27 cellular contexts compared by ENCODE assay signal in genomic region chr1:62107923-62108322, GRCh38.
"Had no signal": no experiment of that assay in that cellular context is flagged by ENCODE, and none has a peak within 500 bp of the region (broad histone marks: within the 10 kb centered on the region; RNA-seq: fewer than 3 reads in every experiment).

No MANE protein-coding gene starts in this region.

- H3K27me3 ChIP-seq: colonic mucosa, dorsolateral prefrontal cortex, esophagus muscularis mucosa, esophagus squamous epithelium, foreskin keratinocyte, gastrocnemius medialis, gastroesophageal sphincter, heart left ventricle, heart right ventricle, hepatocyte had no signal

- FAIRE-seq: endometrium, endothelial cell of umbilical vein, frontal cortex had no signal

- H3K4me1 ChIP-seq: colonic mucosa, esophagus squamous epithelium, foreskin keratinocyte, gastroesophageal sphincter had no signal

- H3K36me3 ChIP-seq: colonic mucosa, esophagus muscularis mucosa, gastrocnemius medialis, gastroesophageal sphincter, heart right ventricle had no signal

- H2AFZ ChIP-seq: hepatocyte had no signal

- ATAC-seq: effector memory CD8-positive, alpha-beta T cell; esophagus mucosa; foreskin keratinocyte; gastrocnemius medialis; gastroesophageal sphincter; heart left ventricle; heart right ventricle had no signal

- H3K4me3 ChIP-seq: colonic mucosa, coronary artery, dorsolateral prefrontal cortex, esophagus muscularis mucosa, esophagus squamous epithelium, gastrocnemius medialis, gastroesophageal sphincter, heart left ventricle, heart right ventricle, hepatocyte had no signal

- H3K9me3 ChIP-seq: colonic mucosa, esophagus muscularis mucosa, esophagus squamous epithelium, gastrocnemius medialis, gastroesophageal sphincter, heart left ventricle, heart right ventricle had no signal

- H3K79me2 ChIP-seq: hepatocyte had no signal

- DNase-seq: colonic mucosa; cortex of kidney; dermis blood vessel endothelial cell; dorsolateral prefrontal cortex; effector CD4-positive, alpha-beta T cell; effector memory CD4-positive, alpha-beta T cell; effector memory CD8-positive, alpha-beta T cell; endodermal cell; erythroblast; esophagus squamous epithelium; foreskin fibroblast; foreskin keratinocyte; foreskin melanocyte; gastrocnemius medialis; glutamatergic neuron; head of caudate nucleus; heart left ventricle; heart right ventricle had no signal

- H3K4me2 ChIP-seq: hepatocyte had no signal

- H3K27ac ChIP-seq: colonic mucosa, coronary artery, dorsolateral prefrontal cortex, epithelial cell of prostate, esophagus muscularis mucosa, esophagus squamous epithelium, foreskin keratinocyte, gastrocnemius medialis, gastroesophageal sphincter, heart left ventricle, heart right ventricle, hepatocyte had no signal
